ENCODE assay signal across 29 cellular contexts in the genomic region with DNA sequence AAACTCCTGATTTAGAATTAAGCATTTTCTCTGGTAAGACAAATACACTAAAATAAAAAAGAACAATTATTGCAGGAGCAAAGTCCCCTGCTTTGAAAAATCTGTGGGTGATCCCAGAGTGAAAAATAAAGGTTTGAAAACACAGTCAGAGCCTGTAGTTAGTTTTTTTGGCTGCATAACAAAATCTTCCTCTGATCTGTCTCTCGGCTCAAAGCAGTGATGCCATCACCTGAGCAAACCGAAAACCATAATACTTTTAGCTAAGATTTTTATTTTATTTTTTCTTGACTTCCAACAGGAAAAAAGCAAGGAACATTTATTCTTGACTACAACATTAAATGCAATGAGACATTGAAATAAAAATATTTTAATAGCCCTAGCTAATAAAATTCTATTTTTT. TPM values are rescaled to one million over a fixed set of nuclear protein-coding genes. Genes with fewer than 3 reads are reported as not detected.
"Had no signal": no experiment of that assay in that cellular context is flagged by ENCODE, and none has a peak within 500 bp of the region (broad histone marks: within the 10 kb centered on the region; RNA-seq: fewer than 3 reads in every experiment).

No MANE protein-coding gene starts in this region.

- H3K36me3 ChIP-seq: ascending aorta, breast epithelium had no signal

- DNase-seq: activated CD4-positive, alpha-beta T cell treated with anti-CD3 and anti-CD28 coated beads, Interleukin-2, amount 10 ng/mL, durations not matched to agents 24 days and 14 days; activated CD4-positive, alpha-beta T cell treated with anti-CD3 and anti-CD28 coated beads, Interleukin-2, amount 50 U/mL, for 4 hours; activated CD8-positive, alpha-beta T cell treated with anti-CD3 and anti-CD28 coated beads for 36 hours; activated effector memory CD4-positive, alpha-beta T cell treated with anti-CD3 and anti-CD28 coated beads, Interleukin-2, amount 50 U/mL, for 16 hours; activated naive CD4-positive, alpha-beta T cell; activated naive CD4-positive, alpha-beta T cell treated with anti-CD3 and anti-CD28 coated beads, Interleukin-2, amount 50 U/mL, for 16 hours; activated naive CD8-positive, alpha-beta T cell treated with anti-CD3 and anti-CD28 coated beads for 36 hours; activated T-cell treated with anti-CD3 and anti-CD28 coated beads, Interleukin-2, amount 50 U/mL, for 1 hour; activated T-cell treated with anti-CD3 and anti-CD28 coated beads, Interleukin-2, amount 50 U/mL, for 72 hours; amygdala; Kasumi-1; KBM-7; MM.1S; MV-4-11; NCI-H1092; NCI-H1436 treated with DMSO at 0.1 percent for 48 hours; NCI-H1694 treated with DMSO at 0.1 percent for 48 hours; NCI-H2081; NCI-H226; PC-9; SIG-M5 had no signal

- H3K4me3 ChIP-seq: ascending aorta, PC-9 had no signal

- H3K27me3 ChIP-seq: ascending aorta, breast epithelium had no signal

- H3K9me3 ChIP-seq: ascending aorta, breast epithelium had no signal

- ATAC-seq: activated CD8-positive, alpha-beta T cell treated with anti-CD3 and anti-CD28 coated beads for 36 hours; activated T-cell treated with anti-CD3 and anti-CD28 coated beads, Interleukin-2, amount 50 U/mL, for 72 hours; activated T-helper 17 cell treated with anti-CD3 and anti-CD28 coated beads, Interleukin-2, amount 50 U/mL, for 72 hours; Right ventricle myocardium inferior had no signal

- H3K27ac ChIP-seq: ascending aorta, breast epithelium, PC-9, RWPE1 had no signal

- H2AFZ ChIP-seq: PC-9 had no signal

RNA-seq across cellular contexts. Expression of a gene that starts 1.2 kb away (rescaled TPM):
- total RNA-seq: activated CD4-positive, alpha-beta T cell treated with anti-CD3 and anti-CD28 coated beads, Interleukin-2, amount 10 ng/mL, durations not matched to agents 24 days and 14 days; activated CD8-positive, alpha-beta memory T cell treated with anti-CD3 and anti-CD28 coated beads for 36 hours; activated CD8-positive, alpha-beta T cell treated with anti-CD3 and anti-CD28 coated beads for 36 hours; activated naive CD8-positive, alpha-beta T cell treated with anti-CD3 and anti-CD28 coated beads for 36 hours; activated T-cell treated with anti-CD3 and anti-CD28 coated beads, Interleukin-2, amount 50 U/mL, for 72 hours; activated T-helper 17 cell treated with anti-CD3 and anti-CD28 coated beads, Interleukin-2, amount 50 U/mL, for 72 hours; ascending aorta; breast epithelium; cardiac septum; OCI-LY7; PC-9; Right ventricle myocardium inferior had no signal
